In genomic region chr5:34818717-34819116, GRCh38 we compare ENCODE assay signal across 2 cellular contexts.
TF ChIP-seq lines count a peak whose summit lies in the region.

No MANE protein-coding gene starts in this region.

TF ChIP-seq in IMR-90, 13 proteins besides CTCF, POLR2A, EP300 and RAD21 (continued from another document):
- TF ChIP-seq ELK1 (IDR thresholded peaks at IDR 0.05; ENCODE audit: borderline replicate concordance, low read depth, low read length) = no peak
- no peak for TF ChIP-seq MAFK (IDR thresholded peaks at IDR 0.05; ENCODE audit: low read depth, low read length)

TF ChIP-seq in WTC11, 78 proteins besides CTCF, POLR2A, EP300 and RAD21:
- TF ChIP-seq, protein P1, sequence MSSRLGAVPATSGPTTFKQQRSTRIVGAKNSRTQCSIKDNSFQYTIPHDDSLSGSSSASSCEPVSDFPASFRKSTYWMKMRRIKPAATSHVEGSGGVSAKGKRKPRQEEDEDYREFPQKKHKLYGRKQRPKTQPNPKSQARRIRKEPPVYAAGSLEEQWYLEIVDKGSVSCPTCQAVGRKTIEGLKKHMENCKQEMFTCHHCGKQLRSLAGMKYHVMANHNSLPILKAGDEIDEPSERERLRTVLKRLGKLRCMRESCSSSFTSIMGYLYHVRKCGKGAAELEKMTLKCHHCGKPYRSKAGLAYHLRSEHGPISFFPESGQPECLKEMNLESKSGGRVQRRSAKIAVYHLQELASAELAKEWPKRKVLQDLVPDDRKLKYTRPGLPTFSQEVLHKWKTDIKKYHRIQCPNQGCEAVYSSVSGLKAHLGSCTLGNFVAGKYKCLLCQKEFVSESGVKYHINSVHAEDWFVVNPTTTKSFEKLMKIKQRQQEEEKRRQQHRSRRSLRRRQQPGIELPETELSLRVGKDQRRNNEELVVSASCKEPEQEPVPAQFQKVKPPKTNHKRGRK (CRISPR knock-in tag; IDR thresholded peaks at IDR 0.05; ENCODE audit: borderline replicate concordance) = no peak
- TF ChIP-seq JAZF1 (CRISPR knock-in tag; IDR thresholded peaks at IDR 0.05) = no peak
- no peak for TF ChIP-seq ESRRA (CRISPR knock-in tag; IDR thresholded peaks at IDR 0.05; ENCODE audit: borderline replicate concordance)
- no peak for TF ChIP-seq ZNF121 (CRISPR knock-in tag; IDR thresholded peaks at IDR 0.05)
- TF ChIP-seq, protein P2, sequence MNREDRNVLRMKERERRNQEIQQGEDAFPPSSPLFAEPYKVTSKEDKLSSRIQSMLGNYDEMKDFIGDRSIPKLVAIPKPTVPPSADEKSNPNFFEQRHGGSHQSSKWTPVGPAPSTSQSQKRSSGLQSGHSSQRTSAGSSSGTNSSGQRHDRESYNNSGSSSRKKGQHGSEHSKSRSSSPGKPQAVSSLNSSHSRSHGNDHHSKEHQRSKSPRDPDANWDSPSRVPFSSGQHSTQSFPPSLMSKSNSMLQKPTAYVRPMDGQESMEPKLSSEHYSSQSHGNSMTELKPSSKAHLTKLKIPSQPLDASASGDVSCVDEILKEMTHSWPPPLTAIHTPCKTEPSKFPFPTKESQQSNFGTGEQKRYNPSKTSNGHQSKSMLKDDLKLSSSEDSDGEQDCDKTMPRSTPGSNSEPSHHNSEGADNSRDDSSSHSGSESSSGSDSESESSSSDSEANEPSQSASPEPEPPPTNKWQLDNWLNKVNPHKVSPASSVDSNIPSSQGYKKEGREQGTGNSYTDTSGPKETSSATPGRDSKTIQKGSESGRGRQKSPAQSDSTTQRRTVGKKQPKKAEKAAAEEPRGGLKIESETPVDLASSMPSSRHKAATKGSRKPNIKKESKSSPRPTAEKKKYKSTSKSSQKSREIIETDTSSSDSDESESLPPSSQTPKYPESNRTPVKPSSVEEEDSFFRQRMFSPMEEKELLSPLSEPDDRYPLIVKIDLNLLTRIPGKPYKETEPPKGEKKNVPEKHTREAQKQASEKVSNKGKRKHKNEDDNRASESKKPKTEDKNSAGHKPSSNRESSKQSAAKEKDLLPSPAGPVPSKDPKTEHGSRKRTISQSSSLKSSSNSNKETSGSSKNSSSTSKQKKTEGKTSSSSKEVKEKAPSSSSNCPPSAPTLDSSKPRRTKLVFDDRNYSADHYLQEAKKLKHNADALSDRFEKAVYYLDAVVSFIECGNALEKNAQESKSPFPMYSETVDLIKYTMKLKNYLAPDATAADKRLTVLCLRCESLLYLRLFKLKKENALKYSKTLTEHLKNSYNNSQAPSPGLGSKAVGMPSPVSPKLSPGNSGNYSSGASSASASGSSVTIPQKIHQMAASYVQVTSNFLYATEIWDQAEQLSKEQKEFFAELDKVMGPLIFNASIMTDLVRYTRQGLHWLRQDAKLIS (CRISPR knock-in tag; IDR thresholded peaks at IDR 0.05; ENCODE audit: borderline replicate concordance) = no peak
- TF ChIP-seq ZNF138 (CRISPR knock-in tag; conservative IDR thresholded peaks at IDR 0.05) = no peak
- no peak for TF ChIP-seq ZNF232 (CRISPR knock-in tag; IDR thresholded peaks at IDR 0.05)
- no peak for TF ChIP-seq CREB1 (CRISPR knock-in tag; IDR thresholded peaks at IDR 0.05)
- TF ChIP-seq TEAD4 (CRISPR knock-in tag; IDR thresholded peaks at IDR 0.05) = no peak
- TF ChIP-seq ZNF425 (CRISPR knock-in tag; conservative IDR thresholded peaks at IDR 0.05) = no peak
- TF ChIP-seq, protein P3, sequence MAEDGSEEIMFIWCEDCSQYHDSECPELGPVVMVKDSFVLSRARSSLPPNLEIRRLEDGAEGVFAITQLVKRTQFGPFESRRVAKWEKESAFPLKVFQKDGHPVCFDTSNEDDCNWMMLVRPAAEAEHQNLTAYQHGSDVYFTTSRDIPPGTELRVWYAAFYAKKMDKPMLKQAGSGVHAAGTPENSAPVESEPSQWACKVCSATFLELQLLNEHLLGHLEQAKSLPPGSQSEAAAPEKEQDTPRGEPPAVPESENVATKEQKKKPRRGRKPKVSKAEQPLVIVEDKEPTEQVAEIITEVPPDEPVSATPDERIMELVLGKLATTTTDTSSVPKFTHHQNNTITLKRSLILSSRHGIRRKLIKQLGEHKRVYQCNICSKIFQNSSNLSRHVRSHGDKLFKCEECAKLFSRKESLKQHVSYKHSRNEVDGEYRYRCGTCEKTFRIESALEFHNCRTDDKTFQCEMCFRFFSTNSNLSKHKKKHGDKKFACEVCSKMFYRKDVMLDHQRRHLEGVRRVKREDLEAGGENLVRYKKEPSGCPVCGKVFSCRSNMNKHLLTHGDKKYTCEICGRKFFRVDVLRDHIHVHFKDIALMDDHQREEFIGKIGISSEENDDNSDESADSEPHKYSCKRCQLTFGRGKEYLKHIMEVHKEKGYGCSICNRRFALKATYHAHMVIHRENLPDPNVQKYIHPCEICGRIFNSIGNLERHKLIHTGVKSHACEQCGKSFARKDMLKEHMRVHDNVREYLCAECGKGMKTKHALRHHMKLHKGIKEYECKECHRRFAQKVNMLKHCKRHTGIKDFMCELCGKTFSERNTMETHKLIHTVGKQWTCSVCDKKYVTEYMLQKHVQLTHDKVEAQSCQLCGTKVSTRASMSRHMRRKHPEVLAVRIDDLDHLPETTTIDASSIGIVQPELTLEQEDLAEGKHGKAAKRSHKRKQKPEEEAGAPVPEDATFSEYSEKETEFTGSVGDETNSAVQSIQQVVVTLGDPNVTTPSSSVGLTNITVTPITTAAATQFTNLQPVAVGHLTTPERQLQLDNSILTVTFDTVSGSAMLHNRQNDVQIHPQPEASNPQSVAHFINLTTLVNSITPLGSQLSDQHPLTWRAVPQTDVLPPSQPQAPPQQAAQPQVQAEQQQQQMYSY (CRISPR knock-in tag; IDR thresholded peaks at IDR 0.05) = no peak
